Comparison of ENCODE assay signal across 1 cellular context in genomic region chr11:61671527-61671926, GRCh38.
TF ChIP-seq lines count a peak whose summit lies in the region.

No MANE protein-coding gene starts in this region.

TF ChIP-seq in K562, 482 proteins besides CTCF, POLR2A, EP300 and RAD21 (continued from another document):
- TF ChIP-seq ZNF407 (IDR thresholded peaks at IDR 0.05; ENCODE audit: low read depth) (no peak), CREM (IDR thresholded peaks at IDR 0.05; ENCODE audit: low read depth) (peak; percentile 40; the same call in 1 of the 2 replicates), CREB1 (IDR thresholded peaks at IDR 0.05) (no peak), CREB1 (CRISPR knock-in tag; IDR thresholded peaks at IDR 0.05) (0 out of 2 replicates have a peak, but pooled peaks have one; percentile 17), MEIS2 (IDR thresholded peaks at IDR 0.05; ENCODE audit: partially characterized antibody) (peak; percentile 60), ZBTB12 (CRISPR knock-in tag; IDR thresholded peaks at IDR 0.05) (no peak), ZNF263 (CRISPR knock-in tag; IDR thresholded peaks at IDR 0.05; ENCODE audit: borderline replicate concordance) (peak; percentile 85), CTCFL (IDR thresholded peaks at IDR 0.05; ENCODE audit: borderline replicate concordance, insufficient read depth, low read depth, low read length, poor library complexity, severe bottlenecking) (peak; percentile 57), ZNF444 (CRISPR knock-in tag; IDR thresholded peaks at IDR 0.05) (no peak), ZNF764 (CRISPR knock-in tag; IDR thresholded peaks at IDR 0.05; ENCODE audit: low read depth) (no peak), ARID2 (IDR thresholded peaks at IDR 0.05) (no peak), SMARCA5 (IDR thresholded peaks at IDR 0.05) (no peak), CBX3 (IDR thresholded peaks at IDR 0.05; ENCODE audit: borderline replicate concordance in 1 of 2, low read length in 2 of 2) (0 out of 3 replicates have a peak, but pooled peaks of 1 of the 2 experiments have one; percentile 14), NR2C2 (CRISPR knock-in tag; IDR thresholded peaks at IDR 0.05) (no peak), NR2C2 (tag; IDR thresholded peaks at IDR 0.05) (peak; percentile 80), GTF2E2 (tag; IDR thresholded peaks at IDR 0.05) (no peak)
- TF ChIP-seq, protein P1, sequence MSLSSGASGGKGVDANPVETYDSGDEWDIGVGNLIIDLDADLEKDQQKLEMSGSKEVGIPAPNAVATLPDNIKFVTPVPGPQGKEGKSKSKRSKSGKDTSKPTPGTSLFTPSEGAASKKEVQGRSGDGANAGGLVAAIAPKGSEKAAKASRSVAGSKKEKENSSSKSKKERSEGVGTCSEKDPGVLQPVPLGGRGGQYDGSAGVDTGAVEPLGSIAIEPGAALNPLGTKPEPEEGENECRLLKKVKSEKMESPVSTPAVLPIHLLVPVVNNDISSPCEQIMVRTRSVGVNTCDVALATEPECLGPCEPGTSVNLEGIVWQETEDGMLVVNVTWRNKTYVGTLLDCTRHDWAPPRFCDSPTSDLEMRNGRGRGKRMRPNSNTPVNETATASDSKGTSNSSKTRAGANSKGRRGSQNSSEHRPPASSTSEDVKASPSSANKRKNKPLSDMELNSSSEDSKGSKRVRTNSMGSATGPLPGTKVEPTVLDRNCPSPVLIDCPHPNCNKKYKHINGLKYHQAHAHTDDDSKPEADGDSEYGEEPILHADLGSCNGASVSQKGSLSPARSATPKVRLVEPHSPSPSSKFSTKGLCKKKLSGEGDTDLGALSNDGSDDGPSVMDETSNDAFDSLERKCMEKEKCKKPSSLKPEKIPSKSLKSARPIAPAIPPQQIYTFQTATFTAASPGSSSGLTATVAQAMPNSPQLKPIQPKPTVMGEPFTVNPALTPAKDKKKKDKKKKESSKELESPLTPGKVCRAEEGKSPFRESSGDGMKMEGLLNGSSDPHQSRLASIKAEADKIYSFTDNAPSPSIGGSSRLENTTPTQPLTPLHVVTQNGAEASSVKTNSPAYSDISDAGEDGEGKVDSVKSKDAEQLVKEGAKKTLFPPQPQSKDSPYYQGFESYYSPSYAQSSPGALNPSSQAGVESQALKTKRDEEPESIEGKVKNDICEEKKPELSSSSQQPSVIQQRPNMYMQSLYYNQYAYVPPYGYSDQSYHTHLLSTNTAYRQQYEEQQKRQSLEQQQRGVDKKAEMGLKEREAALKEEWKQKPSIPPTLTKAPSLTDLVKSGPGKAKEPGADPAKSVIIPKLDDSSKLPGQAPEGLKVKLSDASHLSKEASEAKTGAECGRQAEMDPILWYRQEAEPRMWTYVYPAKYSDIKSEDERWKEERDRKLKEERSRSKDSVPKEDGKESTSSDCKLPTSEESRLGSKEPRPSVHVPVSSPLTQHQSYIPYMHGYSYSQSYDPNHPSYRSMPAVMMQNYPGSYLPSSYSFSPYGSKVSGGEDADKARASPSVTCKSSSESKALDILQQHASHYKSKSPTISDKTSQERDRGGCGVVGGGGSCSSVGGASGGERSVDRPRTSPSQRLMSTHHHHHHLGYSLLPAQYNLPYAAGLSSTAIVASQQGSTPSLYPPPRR (CRISPR knock-in tag; IDR thresholded peaks at IDR 0.05; ENCODE audit: borderline replicate concordance), result no peak
- TF ChIP-seq, protein P2, sequence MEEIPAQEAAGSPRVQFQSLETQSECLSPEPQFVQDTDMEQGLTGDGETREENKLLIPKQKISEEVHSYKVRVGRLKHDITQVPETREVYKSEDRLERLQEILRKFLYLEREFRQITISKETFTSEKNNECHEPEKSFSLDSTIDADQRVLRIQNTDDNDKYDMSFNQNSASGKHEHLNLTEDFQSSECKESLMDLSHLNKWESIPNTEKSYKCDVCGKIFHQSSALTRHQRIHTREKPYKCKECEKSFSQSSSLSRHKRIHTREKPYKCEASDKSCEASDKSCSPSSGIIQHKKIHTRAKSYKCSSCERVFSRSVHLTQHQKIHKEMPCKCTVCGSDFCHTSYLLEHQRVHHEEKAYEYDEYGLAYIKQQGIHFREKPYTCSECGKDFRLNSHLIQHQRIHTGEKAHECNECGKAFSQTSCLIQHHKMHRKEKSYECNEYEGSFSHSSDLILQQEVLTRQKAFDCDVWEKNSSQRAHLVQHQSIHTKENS (CRISPR knock-in tag; IDR thresholded peaks at IDR 0.05), result no peak
